ENCODE assay signal across 16 cellular contexts in the genomic region with DNA sequence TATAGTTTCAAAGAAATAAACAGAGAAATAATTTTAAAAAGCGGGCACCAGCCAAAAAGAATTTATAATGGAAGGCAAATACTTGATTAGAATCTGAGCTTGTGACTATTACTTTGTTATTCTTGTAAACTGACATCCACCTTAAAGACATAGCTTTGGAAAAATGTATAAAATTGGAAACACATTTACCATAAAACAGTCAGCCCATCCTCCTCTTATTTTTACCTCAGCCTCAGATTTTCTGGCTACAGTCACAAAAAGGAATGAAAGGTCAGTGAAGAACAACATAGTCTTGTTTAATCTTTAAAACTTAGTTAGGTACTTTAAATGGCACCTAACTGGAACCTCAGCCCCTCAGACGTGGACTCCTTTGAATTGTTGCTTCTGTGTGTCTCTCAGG.
A peak's percentile ranks its signal among the peaks of the same experiment; 100 is the strongest.
DNase-seq lines count a peak whose midpoint lies in the region; ATAC-seq and TF ChIP-seq lines count a peak whose summit lies in the region.
"Had no signal": no experiment of that assay in that cellular context is flagged by ENCODE, and none has a peak within 500 bp of the region (broad histone marks: within the 10 kb centered on the region; RNA-seq: fewer than 3 reads in every experiment).

No MANE protein-coding gene starts in this region.

- no peak overlapping the region for H3K4me2 ChIP-seq in mammary epithelial cell (ENCODE audit: insufficient read depth, low read depth, low read length)

- dilution Hi-C loops in mammary epithelial cell (cut with HindIII; ENCODE audit: low sequenced_read_pairs), result no loop called here

- in situ Hi-C loops in astrocyte of the spinal cord (cut with HindIII; ENCODE audit: low sequenced_read_pairs), result no loop called here
- in situ Hi-C loops in mammary epithelial cell (cut with MboI; ENCODE audit: low sequenced_read_pairs in 2 of 2), result no loop called here

- peaks cover 50% of the 10 kb centered on the region for H3K4me1 Mint-ChIP-seq in activated T-cell treated with anti-CD3 and anti-CD28 coated beads, Interleukin-2, amount 50 U/mL, for 72 hours (ENCODE audit: low read depth)
- H3K4me1 Mint-ChIP-seq in nephron, result peaks cover 29% of the 10 kb centered on the region

- intact Hi-C loops in mammary epithelial cell (cut with micrococcal nuclease), result no loop called here

- no peaks in the 10 kb centered on the region for H3K36me3 ChIP-seq in mammary epithelial cell (ENCODE audit: insufficient read depth, low read length)
- H3K36me3 ChIP-seq: adrenal gland, SJCRH30 had no signal

- H3K27ac ChIP-seq in mammary epithelial cell (ENCODE audit: insufficient read depth, low read depth, low read length), result no peak overlapping the region
- H3K27ac ChIP-seq: adrenal gland, HL-60, SJCRH30 had no signal

- no peaks in the 10 kb centered on the region for H3K79me2 ChIP-seq in mammary epithelial cell (ENCODE audit: insufficient read depth, low read length)

- no peak for DNase-seq in activated T-cell treated with anti-CD3 and anti-CD28 coated beads, Interleukin-2, amount 50 U/mL, for 72 hours
- no peak for DNase-seq in activated T-cell treated with anti-CD3 and anti-CD28 coated beads, Interleukin-2, amount 50 U/mL, for 1 hour
- DNase-seq in astrocyte of the spinal cord (ENCODE audit: low read depth, low spot score) (peak; percentile 32), NCI-H82 (lab: John Stamatoyannopoulos, UW) (no peak), NOMO-1 (lab: John Stamatoyannopoulos, UW; ENCODE audit: unreplicated experiment in 2 of 2) (no peak), mammary epithelial cell (no peak)
- DNase-seq in activated effector memory CD4-positive, alpha-beta T cell treated with anti-CD3 and anti-CD28 coated beads, Interleukin-2, amount 50 U/mL, for 16 hours, result no peak
- DNase-seq: adrenal gland, Calu3, KG1, NCI-H1105 treated with DMSO at 0.1 percent for 48 hours, NCI-H2227 treated with DMSO at 0.1 percent for 48 hours, posterior cingulate gyrus, SJCRH30 had no signal

- no peak overlapping the region for H2AFZ ChIP-seq in mammary epithelial cell (ENCODE audit: low read depth, low read length)

- peak overlapping the region; percentile 43 for H3K27ac Mint-ChIP-seq in activated T-cell treated with anti-CD3 and anti-CD28 coated beads, Interleukin-2, amount 50 U/mL, for 72 hours
- peak overlapping the region; percentile 93 to 94 (median 93) for H3K27ac Mint-ChIP-seq in nephron

- ATAC-seq in activated T-cell treated with anti-CD3 and anti-CD28 coated beads, Interleukin-2, amount 50 U/mL, for 72 hours (replicated peaks in 1 of 2), result no peak

- TF ChIP-seq CTCF in astrocyte of the spinal cord (IDR thresholded peaks at IDR 0.05; ENCODE audit: low read depth, low read length) (no peak), nephron (IDR thresholded peaks at IDR 0.05; ENCODE audit: unreplicated experiment in 3 of 3) (no peak), mammary epithelial cell (conservative IDR thresholded peaks at IDR 0.05 in 1 of 2, IDR thresholded peaks at IDR 0.05 in 1 of 2; ENCODE audit: extremely low read depth in 1 of 2, insufficient read depth in 1 of 2, low read depth in 1 of 2, low read length in 2 of 2) (no peak)

- 94% methylated on average over 2 of the region's 2 CpGs for WGBS in mammary epithelial cell (ENCODE audit: low coverage, missing lambda C conversion rate)

- peak overlapping the region in 1 of 2 donors; percentile 57 for H3K4me3 Mint-ChIP-seq in activated T-cell treated with anti-CD3 and anti-CD28 coated beads, Interleukin-2, amount 50 U/mL, for 72 hours
- H3K4me3 Mint-ChIP-seq in nephron, result no peak overlapping the region

- H3K36me3 Mint-ChIP-seq in activated T-cell treated with anti-CD3 and anti-CD28 coated beads, Interleukin-2, amount 50 U/mL, for 72 hours (ENCODE audit: insufficient read depth in 2 of 2), result peaks cover 1 to 6% of the 10 kb centered on the region in 2 donors
- no peaks in the 10 kb centered on the region for H3K36me3 Mint-ChIP-seq in nephron (ENCODE audit: low read depth)

- H3K27me3 Mint-ChIP-seq in activated T-cell treated with anti-CD3 and anti-CD28 coated beads, Interleukin-2, amount 50 U/mL, for 72 hours (ENCODE audit: low read depth), result no peaks in the 10 kb centered on the region
- H3K27me3 Mint-ChIP-seq in nephron (ENCODE audit: low read depth), result no peaks in the 10 kb centered on the region

- H3K27me3 ChIP-seq in mammary epithelial cell (ENCODE audit: insufficient read depth, low read length), result no peaks in the 10 kb centered on the region
- H3K27me3 ChIP-seq: adrenal gland, SJCRH30 had no signal

- no peaks in the 10 kb centered on the region for H4K20me1 ChIP-seq in mammary epithelial cell (ENCODE audit: insufficient read depth, low read length)

- peaks cover 9% of the 10 kb centered on the region for H3K4me1 ChIP-seq in mammary epithelial cell (ENCODE audit: insufficient read depth, low read length)

- H3K4me3 ChIP-seq in astrocyte of the spinal cord (ENCODE audit: low read depth, low read length) (no peak overlapping the region), mammary epithelial cell (replicated peaks in 1 of 3; ENCODE audit: insufficient read depth in 1 of 3, low read depth in 2 of 3, low read length in 3 of 3) (no peak overlapping the region)
- H3K4me3 ChIP-seq: adrenal gland, SJCRH30 had no signal

- CTCF ChIA-PET in mammary epithelial cell (lab: Charles Lee; ENCODE audit: low non-redundant PET), result no interaction called here

- peaks cover 0 to 7% of the 10 kb centered on the region in 2 donors for H3K9me3 Mint-ChIP-seq in activated T-cell treated with anti-CD3 and anti-CD28 coated beads, Interleukin-2, amount 50 U/mL, for 72 hours
- no peaks in the 10 kb centered on the region for H3K9me3 Mint-ChIP-seq in nephron

- BruUV-seq in mammary epithelial cell (replicated peaks; lab: Mats Ljungman, UMichigan), result no TSS peak

- H3K9me3 ChIP-seq in mammary epithelial cell (replicated peaks; ENCODE audit: insufficient read depth, low read length), result no peaks in the 10 kb centered on the region
- H3K9me3 ChIP-seq: adrenal gland, SJCRH30 had no signal

- H3K9ac ChIP-seq in mammary epithelial cell (ENCODE audit: insufficient read depth, low read length), result no peak overlapping the region
